7 cellular contexts compared by ENCODE assay signal in the genomic region with DNA sequence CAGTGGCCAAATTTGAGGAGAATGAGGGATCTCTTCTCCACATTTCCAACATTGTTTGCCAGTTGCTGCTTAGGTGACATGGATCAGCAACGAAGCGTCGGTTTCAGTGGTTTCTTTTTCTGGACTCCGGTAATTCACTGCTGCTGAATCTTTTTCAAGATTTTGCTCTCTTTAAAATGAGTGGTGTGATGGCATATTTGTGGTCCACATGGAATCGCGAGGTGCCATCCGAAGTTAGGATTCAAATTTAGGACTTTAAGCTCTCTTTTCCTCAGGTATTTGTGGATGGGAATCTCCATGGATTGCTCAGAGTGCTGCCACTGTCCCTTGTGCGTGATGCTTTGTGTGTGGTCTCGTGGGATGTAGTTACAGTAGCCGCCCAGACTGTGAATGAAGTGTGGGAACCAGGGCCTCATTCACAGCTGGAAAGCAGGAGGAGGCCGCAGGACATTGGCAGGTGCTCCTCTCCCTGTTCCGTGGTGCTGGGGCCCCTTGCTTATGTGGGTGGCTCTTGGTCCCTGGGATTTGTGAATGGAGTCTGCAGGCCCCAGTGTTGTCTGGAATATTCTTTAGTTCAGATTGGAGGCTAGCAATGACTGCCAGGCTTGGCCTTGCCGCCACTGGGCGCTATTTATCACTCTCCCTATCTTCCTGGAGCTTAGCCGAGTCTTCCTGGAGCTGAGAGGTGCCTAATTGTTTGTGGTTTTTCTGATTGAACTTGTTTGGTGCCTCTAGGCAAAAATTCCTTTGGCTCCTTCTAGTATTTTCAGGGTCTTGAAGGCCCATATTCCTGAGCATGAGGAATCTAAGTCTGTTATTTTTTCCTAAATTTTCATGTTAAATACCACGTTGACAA. TPM values are rescaled to one million over a fixed set of nuclear protein-coding genes. Genes with fewer than 3 reads are reported as not detected.
DNase-seq lines count a peak whose midpoint lies in the region; ATAC-seq and TF ChIP-seq lines count a peak whose summit lies in the region.

No MANE protein-coding gene starts in this region.

- H4K20me1 ChIP-seq in DOHH2 (ENCODE audit: control insufficient read depth, insufficient read depth, low read depth, low read length), result peaks cover 33% of the 10 kb centered on the region

- POLR2A ChIA-PET in activated CD8-positive, alpha-beta T cell treated with anti-CD3 and anti-CD28 coated beads, Interleukin-2, amount 10 ng/mL, durations not matched to agents 7 days and 5 days (lab: Charles Lee), result interaction anchor here (1.0 to 1.6 kb wide), 3 partner anchors 40 to 88 kb away, joined by 3 to 5 read pairs (median 5); a partner anchor contains a TSS

- H3K9me2 ChIP-seq in DOHH2 (replicated peaks; ENCODE audit: control insufficient read depth, low read length), result no peaks in the 10 kb centered on the region

- no peak for ATAC-seq in activated CD8-positive, alpha-beta T cell treated with anti-CD3 and anti-CD28 coated beads, Interleukin-2, amount 10 ng/mL, durations not matched to agents 7 days and 5 days
- no peak for ATAC-seq in right cardiac atrium

- H3K27ac Mint-ChIP-seq in IgD-negative memory B cell, result peak overlapping the region; percentile 95 to 97 (median 96)
- H3K27ac Mint-ChIP-seq in activated CD8-positive, alpha-beta T cell treated with anti-CD3 and anti-CD28 coated beads, Interleukin-2, amount 10 ng/mL, durations not matched to agents 7 days and 5 days, result peak overlapping the region; percentile 92

- H3K27me3 ChIP-seq in DOHH2 (ENCODE audit: control insufficient read depth, low read length) (no peaks in the 10 kb centered on the region), right cardiac atrium (ENCODE audit: control insufficient read depth, insufficient read depth) (no peaks in the 10 kb centered on the region), sigmoid colon (no peaks in the 10 kb centered on the region)

- TF ChIP-seq POLR2A in sigmoid colon (IDR thresholded peaks at IDR 0.05), result no peak

- H3K9me3 ChIP-seq in DOHH2 (ENCODE audit: control insufficient read depth, insufficient read depth, low read length), result no peaks in the 10 kb centered on the region
- no peaks in the 10 kb centered on the region for H3K9me3 ChIP-seq in right cardiac atrium (ENCODE audit: control insufficient read depth, low read length)
- no peaks in the 10 kb centered on the region for H3K9me3 ChIP-seq in sigmoid colon

- WGBS in right cardiac atrium, result 5% methylated on average over 16 of the region's 16 CpGs
- WGBS in sigmoid colon, 2 donors, result 2 to 5% methylated on average over 16 of the region's 16 CpGs

- H3K27ac ChIP-seq in DOHH2 (ENCODE audit: low read depth, low read length) (peak overlapping the region; percentile 84), right cardiac atrium (ENCODE audit: low read length) (no peak overlapping the region), sigmoid colon (peak overlapping the region; percentile 95 to 100 (median 99))

- intact Hi-C loops in right cardiac atrium (cut with DNase I), result no loop called here
- intact Hi-C loops in sigmoid colon (cut with DNase I), result loop anchor here (2.0 kb wide), 1 partner anchor 153 kb away; a partner anchor contains a TSS

- H3K79me2 ChIP-seq in DOHH2 (ENCODE audit: control insufficient read depth, low read length), result peaks cover 88% of the 10 kb centered on the region

- H3K4me2 ChIP-seq in DOHH2 (ENCODE audit: low read length), result peak overlapping the region; percentile 89

- CTCF ChIA-PET in activated CD8-positive, alpha-beta T cell treated with anti-CD3 and anti-CD28 coated beads, Interleukin-2, amount 10 ng/mL, durations not matched to agents 7 days and 5 days (lab: Charles Lee), result interaction anchor here (0.8 to 2.3 kb wide), 5 partner anchors 11 to 74 kb away, joined by 3 to 13 read pairs (median 5); no protein-coding TSS in a partner anchor

- peaks cover 41 to 44% (median 42%) of the 10 kb centered on the region in 3 donors for H3K4me1 Mint-ChIP-seq in IgD-negative memory B cell
- H3K4me1 Mint-ChIP-seq in activated CD8-positive, alpha-beta T cell treated with anti-CD3 and anti-CD28 coated beads, Interleukin-2, amount 10 ng/mL, durations not matched to agents 7 days and 5 days (ENCODE audit: low read depth), result peaks cover 49% of the 10 kb centered on the region

- H3F3A ChIP-seq in DOHH2 (ENCODE audit: control insufficient read depth, insufficient read depth), result peaks cover 28% of the 10 kb centered on the region

- no peak for DNase-seq in activated CD8-positive, alpha-beta T cell treated with anti-CD3 and anti-CD28 coated beads, Interleukin-2, amount 10 ng/mL, durations not matched to agents 7 days and 5 days
- DNase-seq in right cardiac atrium (no peak), sigmoid colon (no peak), NCI-H1436 (lab: John Stamatoyannopoulos, UW) (no peak)
- DNase-seq in effector CD8-positive, alpha-beta T cell (lab: John Stamatoyannopoulos, UW), result no peak

- no peaks in the 10 kb centered on the region for H3K9me3 Mint-ChIP-seq in IgD-negative memory B cell
- no peaks in the 10 kb centered on the region for H3K9me3 Mint-ChIP-seq in activated CD8-positive, alpha-beta T cell treated with anti-CD3 and anti-CD28 coated beads, Interleukin-2, amount 10 ng/mL, durations not matched to agents 7 days and 5 days (ENCODE audit: insufficient read depth)

- TF ChIP-seq CTCF in DOHH2 (IDR thresholded peaks at IDR 0.05; ENCODE audit: low read depth, low read length, poor library complexity, severe bottlenecking) (peak; percentile 49), sigmoid colon (IDR thresholded peaks at IDR 0.05) (no peak)

- TF ChIP-seq EP300 in sigmoid colon (IDR thresholded peaks at IDR 0.05), result no peak

- peaks cover 74% of the 10 kb centered on the region for H3K36me3 ChIP-seq in DOHH2 (ENCODE audit: control insufficient read depth, low read length)
- peaks cover 0 to 6% (median 0%) of the 10 kb centered on the region in 4 donors for H3K36me3 ChIP-seq in sigmoid colon

- H3K4me3 Mint-ChIP-seq in IgD-negative memory B cell, result peak overlapping the region; percentile 85 to 97 (median 95)
- H3K4me3 Mint-ChIP-seq in activated CD8-positive, alpha-beta T cell treated with anti-CD3 and anti-CD28 coated beads, Interleukin-2, amount 10 ng/mL, durations not matched to agents 7 days and 5 days, result peak overlapping the region; percentile 84

- H3K27me3 Mint-ChIP-seq in IgD-negative memory B cell, result peaks cover 2% of the 10 kb centered on the region
- no peaks in the 10 kb centered on the region for H3K27me3 Mint-ChIP-seq in activated CD8-positive, alpha-beta T cell treated with anti-CD3 and anti-CD28 coated beads, Interleukin-2, amount 10 ng/mL, durations not matched to agents 7 days and 5 days (ENCODE audit: low read depth)

- H3K4me3 ChIP-seq in DOHH2 (ENCODE audit: low read length), result peak overlapping the region; percentile 97
- peak overlapping the region; percentile 91 for H3K4me3 ChIP-seq in right cardiac atrium (ENCODE audit: low read length)
- H3K4me3 ChIP-seq in sigmoid colon, result peak overlapping the region; percentile 72 to 100 (median 98)

- H3K36me3 Mint-ChIP-seq in IgD-negative memory B cell, result peaks cover 8% of the 10 kb centered on the region
- peaks cover 48% of the 10 kb centered on the region for H3K36me3 Mint-ChIP-seq in activated CD8-positive, alpha-beta T cell treated with anti-CD3 and anti-CD28 coated beads, Interleukin-2, amount 10 ng/mL, durations not matched to agents 7 days and 5 days (ENCODE audit: low read depth)

- H3K4me1 ChIP-seq in DOHH2 (ENCODE audit: control insufficient read depth, low read length) (peaks cover 62% of the 10 kb centered on the region), right cardiac atrium (ENCODE audit: control insufficient read depth, insufficient read depth, low read length) (peaks cover 11% of the 10 kb centered on the region), sigmoid colon (peaks cover 0 to 67% (median 57%) of the 10 kb centered on the region in 4 donors)

RNA-seq across cellular contexts. Expression of a gene that starts 1.5 kb away (rescaled TPM):
- polyA plus RNA-seq in IgD-negative memory B cell (106 TPM), right cardiac atrium (74.2 TPM), sigmoid colon (100 to 1,000 TPM in 1 of 3 donors, 10 to 100 TPM in 2; 25.7 to 146 (median 30.6) TPM)
- 100 to 1,000 TPM; 407 to 408 TPM for total RNA-seq in activated CD8-positive, alpha-beta T cell treated with anti-CD3 and anti-CD28 coated beads, Interleukin-2, amount 10 ng/mL, durations not matched to agents 7 days and 5 days
- total RNA-seq in right cardiac atrium (100 to 1,000 TPM; 119 to 161 (median 141) TPM), sigmoid colon (100 to 1,000 TPM in 2 of 4 donors, 10 to 100 TPM in 2; 83.5 to 109 (median 94.8) TPM)

RNA-seq across cellular contexts. Expression of a gene that starts 30.3 kb away (rescaled TPM):
- polyA plus RNA-seq in IgD-negative memory B cell (332 TPM), right cardiac atrium (70.1 TPM), sigmoid colon (10 to 100 TPM; 12.9 to 88.6 (median 23.4) TPM)
- total RNA-seq in activated CD8-positive, alpha-beta T cell treated with anti-CD3 and anti-CD28 coated beads, Interleukin-2, amount 10 ng/mL, durations not matched to agents 7 days and 5 days, result 100 to 1,000 TPM; 112 to 121 TPM
- total RNA-seq in right cardiac atrium (100 to 1,000 TPM; 105 to 145 (median 110) TPM), sigmoid colon (10 to 100 TPM; 19.3 to 31.0 (median 25.3) TPM)

RNA-seq across cellular contexts. Expression of a gene that starts 45.6 kb away (rescaled TPM):
- polyA plus RNA-seq in IgD-negative memory B cell (53.5 TPM), right cardiac atrium (33.1 TPM), sigmoid colon (10 to 100 TPM; 64.9 to 93.6 (median 69.8) TPM)
- 10 to 100 TPM; 36.5 to 36.6 TPM for total RNA-seq in activated CD8-positive, alpha-beta T cell treated with anti-CD3 and anti-CD28 coated beads, Interleukin-2, amount 10 ng/mL, durations not matched to agents 7 days and 5 days
- total RNA-seq in right cardiac atrium (10 to 100 TPM; 23.7 to 30.7 (median 26.1) TPM), sigmoid colon (10 to 100 TPM; 21.7 to 34.2 (median 29.7) TPM)
